In the genomic region with DNA sequence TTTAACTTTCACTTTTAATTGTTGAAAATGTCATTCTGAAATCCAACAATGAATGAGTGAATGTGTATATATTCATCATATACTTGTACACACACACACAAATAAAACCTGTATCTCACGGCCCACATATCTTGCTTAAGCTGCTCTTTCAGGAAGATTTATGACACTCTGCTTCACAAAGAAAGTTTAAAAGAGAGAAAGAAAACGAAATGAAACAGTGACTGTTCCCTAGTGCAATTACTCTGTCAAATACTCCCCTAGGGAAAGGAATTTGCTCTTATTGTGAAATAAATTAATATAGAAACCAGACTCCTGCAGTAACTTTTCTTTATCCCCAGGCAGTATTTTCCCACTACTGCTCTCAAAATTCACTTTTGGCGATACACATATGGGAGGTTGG, we compare ENCODE assay signal across 20 cellular contexts.
"Had no signal": no experiment of that assay in that cellular context is flagged by ENCODE, and none has a peak within 500 bp of the region (broad histone marks: within the 10 kb centered on the region; RNA-seq: fewer than 3 reads in every experiment).

No MANE protein-coding gene starts in this region.

- H3K9me3 Mint-ChIP-seq: endodermal cell; immature natural killer cell; naive thymus-derived CD4-positive, alpha-beta T cell had no signal

- DNase-seq: effector CD4-positive, alpha-beta T cell; endodermal cell; foreskin keratinocyte; immature natural killer cell; left cardiac atrium; mesendoderm; naive thymus-derived CD4-positive, alpha-beta T cell; sigmoid colon; small intestine; stimulated activated CD4-positive, alpha-beta T cell treated with anti-CD3 and anti-CD28 coated beads, Interleukin-12 subunit alpha, Interleukin-12 subunit beta, amount 100 ng/mL, for 4 hours; stimulated activated naive CD4-positive, alpha-beta T cell; stomach; substantia nigra; transverse colon had no signal

- H3K27ac Mint-ChIP-seq: endodermal cell; immature natural killer cell; naive thymus-derived CD4-positive, alpha-beta T cell had no signal

- H3K4me1 ChIP-seq: foreskin keratinocyte, right atrium auricular region, sigmoid colon, stomach, transverse colon had no signal

- H3K36me3 Mint-ChIP-seq: immature natural killer cell; naive thymus-derived CD4-positive, alpha-beta T cell had no signal

- FAIRE-seq: keratinocyte, small intestine had no signal

- H3K4me3 ChIP-seq: coronary artery, right atrium auricular region, sigmoid colon, stomach, thoracic aorta, transverse colon had no signal

- H3K9me3 ChIP-seq: neutrophil, right atrium auricular region, sigmoid colon, stomach, thoracic aorta, transverse colon had no signal

- H3K36me3 ChIP-seq: neutrophil, right atrium auricular region, sigmoid colon, stomach, thoracic aorta, transverse colon had no signal

- H3K4me1 Mint-ChIP-seq: naive thymus-derived CD4-positive, alpha-beta T cell had no signal

- ATAC-seq: esophagus mucosa; foreskin keratinocyte; left cardiac atrium; naive thymus-derived CD4-positive, alpha-beta T cell had no signal

- H3K4me3 Mint-ChIP-seq: endodermal cell; immature natural killer cell; naive thymus-derived CD4-positive, alpha-beta T cell had no signal

- H3K27ac ChIP-seq: coronary artery, foreskin keratinocyte, neutrophil, right atrium auricular region, sigmoid colon, stomach, thoracic aorta, transverse colon had no signal
